13 cellular contexts compared by ENCODE assay signal in genomic region chr10:71737356-71738172, GRCh38. TPM values are rescaled to one million over a fixed set of nuclear protein-coding genes. Genes with fewer than 3 reads are reported as not detected.
A peak's percentile ranks its signal among the peaks of the same experiment; 100 is the strongest.
DNase-seq lines count a peak whose midpoint lies in the region; ATAC-seq and TF ChIP-seq lines count a peak whose summit lies in the region.
"Had no signal": no experiment of that assay in that cellular context is flagged by ENCODE, and none has a peak within 500 bp of the region (broad histone marks: within the 10 kb centered on the region; RNA-seq: fewer than 3 reads in every experiment).

No MANE protein-coding gene starts in this region.

- peak overlapping the region; percentile 81 to 98 (median 90) for H3K27ac ChIP-seq in spleen
- H3K27ac ChIP-seq: SJSA1 had no signal

- 37 to 56% (median 45%) methylated on average over 12 of the region's 12 CpGs for WGBS in spleen, 5 donors

- H3K9me3 ChIP-seq in spleen, result peaks cover 0 to 2% (median 0%) of the 10 kb centered on the region in 8 donors
- H3K9me3 ChIP-seq: SJSA1 had no signal

- peaks cover 4% of the 10 kb centered on the region for H3K36me3 Mint-ChIP-seq in T-helper 1 cell treated with Interleukin-12 subunit alpha and Interleukin-12 subunit beta and Interleukin-4 antibody, amounts not matched to agents 30 μg/mL and 1 μg/mL, for 36 hours (ENCODE audit: low read depth)

- H3K36me3 ChIP-seq in spleen, result peaks cover 0 to 5% (median 0%) of the 10 kb centered on the region in 6 donors
- H3K36me3 ChIP-seq: SJSA1 had no signal

- H3K9me3 Mint-ChIP-seq in T-helper 1 cell treated with Interleukin-12 subunit alpha and Interleukin-12 subunit beta and Interleukin-4 antibody, amounts not matched to agents 30 μg/mL and 1 μg/mL, for 36 hours, result peaks cover 3% of the 10 kb centered on the region

- no peak for TF ChIP-seq CTCF in spleen (IDR thresholded peaks at IDR 0.05 in 8 of 11, conservative IDR thresholded peaks at IDR 0.05 in 3 of 11)

- DNase-seq in T-helper 1 cell (no peak), epidermal melanocyte (ENCODE audit: insufficient read length, low spot score) (peak; percentile 69), spleen (no peak), RKO (ENCODE audit: low spot score) (no peak), dedifferentiated amniotic fluid mesenchymal stem cell (ENCODE audit: extremely low spot score) (no peak)

- H3K27me3 ChIP-seq in spleen (replicated peaks in 1 of 7), result no peaks in the 10 kb centered on the region
- H3K27me3 ChIP-seq: SJSA1 had no signal

- H3K4me3 Mint-ChIP-seq in T-helper 1 cell treated with Interleukin-12 subunit alpha and Interleukin-12 subunit beta and Interleukin-4 antibody, amounts not matched to agents 30 μg/mL and 1 μg/mL, for 36 hours, result no peak overlapping the region

- H3K4me3 ChIP-seq in spleen, result no peak overlapping the region
- H3K4me3 ChIP-seq: SJSA1 had no signal

- peak overlapping the region; percentile 68 for H3K27ac Mint-ChIP-seq in T-helper 1 cell treated with Interleukin-12 subunit alpha and Interleukin-12 subunit beta and Interleukin-4 antibody, amounts not matched to agents 30 μg/mL and 1 μg/mL, for 36 hours

- TF ChIP-seq POLR2A in spleen (IDR thresholded peaks at IDR 0.05), result no peak

- ATAC-seq in SK-N-SH treated with all-trans-retinoic acid at 6 μM for 48 hours, result no peak
- ATAC-seq in GM21723 (IDR thresholded peaks at IDR 0.05; ENCODE audit: unreplicated experiment), result no peak
- ATAC-seq: HepG2 had no signal

- H3K27me3 Mint-ChIP-seq in T-helper 1 cell treated with Interleukin-12 subunit alpha and Interleukin-12 subunit beta and Interleukin-4 antibody, amounts not matched to agents 30 μg/mL and 1 μg/mL, for 36 hours (ENCODE audit: low read depth), result no peaks in the 10 kb centered on the region

- peaks cover 67% of the 10 kb centered on the region for H3K4me1 Mint-ChIP-seq in T-helper 1 cell treated with Interleukin-12 subunit alpha and Interleukin-12 subunit beta and Interleukin-4 antibody, amounts not matched to agents 30 μg/mL and 1 μg/mL, for 36 hours (ENCODE audit: low read depth)

- H3K4me1 ChIP-seq in spleen, result peaks cover 43 to 99% (median 89%) of the 10 kb centered on the region in 6 donors
- H3K4me1 ChIP-seq: SJSA1 had no signal

- intact Hi-C loops in spleen (cut with DNase I; ENCODE audit: low total_unique reads), result no loop called here

TF ChIP-seq in SK-N-SH treated with all-trans-retinoic acid at 6 μM for 48 hours, 23 proteins besides CTCF, POLR2A, EP300 and RAD21:
- peak; percentile 43; the same call in 1 of the 2 replicates for TF ChIP-seq TCF4 (CRISPR knock-in tag; IDR thresholded peaks at IDR 0.05; ENCODE audit: borderline replicate concordance)
- TF ChIP-seq ZNF70 (CRISPR knock-in tag; IDR thresholded peaks at IDR 0.05), result no peak

RNA-seq across cellular contexts. Expression of gene C10orf105, which starts 18.0 kb away (rescaled TPM):
- 1 to 10 TPM; 1.4 to 4.4 (median 3.4) TPM for total RNA-seq in spleen
- under 1 TPM; 0.08 to 0.38 (median 0.20) TPM for polyA plus RNA-seq in spleen
- total RNA-seq: A172, dermis microvascular lymphatic vessel endothelial cell, HepG2, pulmonary artery endothelial cell, SJSA1 had no signal
- polyA plus RNA-seq: HepG2 had no signal

RNA-seq across cellular contexts. Expression of gene VSIR, which starts 35.8 kb away (rescaled TPM):
- total RNA-seq in spleen, result 100 to 1,000 TPM; 202 to 512 (median 313) TPM
- polyA plus RNA-seq in spleen, result 10 to 100 TPM; 34.5 to 84.3 (median 50.4) TPM
